Comparison of ENCODE assay signal across 9 cellular contexts in genomic region chr12:76144253-76144564, GRCh38. TPM values are rescaled to one million over a fixed set of nuclear protein-coding genes. Genes with fewer than 3 reads are reported as not detected.
DNase-seq lines count a peak whose midpoint lies in the region; ATAC-seq, FAIRE-seq and TF ChIP-seq lines count a peak whose summit lies in the region.
"Had no signal": no experiment of that assay in that cellular context is flagged by ENCODE, and none has a peak within 500 bp of the region (broad histone marks: within the 10 kb centered on the region; RNA-seq: fewer than 3 reads in every experiment).

No MANE protein-coding gene starts in this region.

- H3K27ac Mint-ChIP-seq in activated CD8-positive, alpha-beta memory T cell treated with anti-CD3 and anti-CD28 coated beads, Interleukin-2, amount 10 ng/mL, durations not matched to agents 7 days and 5 days = no peak overlapping the region
- peak overlapping the region; percentile 54 for H3K27ac Mint-ChIP-seq in stimulated activated effector memory CD8-positive, alpha-beta T cell treated with anti-CD3 and anti-CD28 coated beads, Interleukin-12 subunit alpha, Interleukin-12 subunit beta, amount 100 ng/mL, for 72 hours
- no peak overlapping the region for H3K27ac Mint-ChIP-seq in GM23338
- H3K27ac Mint-ChIP-seq: dendritic cell treated with granulocyte-macrophage colony-stimulating factor and Interleukin-4, amounts not matched to agents 40 ng/mL and 50 ng/mL, for 4 days had no signal

- POLR2A ChIA-PET in endothelial cell of umbilical vein (lab: Charles Lee) = no interaction called here

- no peaks in the 10 kb centered on the region for H3K9me3 Mint-ChIP-seq in activated CD8-positive, alpha-beta memory T cell treated with anti-CD3 and anti-CD28 coated beads, Interleukin-2, amount 10 ng/mL, durations not matched to agents 7 days and 5 days (ENCODE audit: low read depth)
- H3K9me3 Mint-ChIP-seq in stimulated activated effector memory CD8-positive, alpha-beta T cell treated with anti-CD3 and anti-CD28 coated beads, Interleukin-12 subunit alpha, Interleukin-12 subunit beta, amount 100 ng/mL, for 72 hours = no peaks in the 10 kb centered on the region
- no peaks in the 10 kb centered on the region for H3K9me3 Mint-ChIP-seq in GM23338
- H3K9me3 Mint-ChIP-seq: dendritic cell treated with granulocyte-macrophage colony-stimulating factor and Interleukin-4, amounts not matched to agents 40 ng/mL and 50 ng/mL, for 4 days had no signal

- H3K27me3 Mint-ChIP-seq in activated CD8-positive, alpha-beta memory T cell treated with anti-CD3 and anti-CD28 coated beads, Interleukin-2, amount 10 ng/mL, durations not matched to agents 7 days and 5 days = peaks cover 1% of the 10 kb centered on the region
- no peaks in the 10 kb centered on the region for H3K27me3 Mint-ChIP-seq in GM23338 (ENCODE audit: insufficient read depth, low read depth, poor library complexity)
- H3K27me3 Mint-ChIP-seq: dendritic cell treated with granulocyte-macrophage colony-stimulating factor and Interleukin-4, amounts not matched to agents 40 ng/mL and 50 ng/mL, for 4 days had no signal

- no peak for DNase-seq in activated CD8-positive, alpha-beta memory T cell treated with anti-CD3 and anti-CD28 coated beads, Interleukin-2, amount 10 ng/mL, durations not matched to agents 7 days and 5 days
- no peak for DNase-seq in activated CD8-positive, alpha-beta memory T cell treated with anti-CD3 and anti-CD28 coated beads for 24 hours
- DNase-seq in RPMI7951 (ENCODE audit: low read depth) (peak; percentile 36), endothelial cell of umbilical vein (ENCODE audit: low read depth, low spot score) (peak; percentile 76), islet precursor cell (no peak), OCI-M2 (lab: John Stamatoyannopoulos, UW; ENCODE audit: unreplicated experiment) (no peak), GM23338 (ENCODE audit: low spot score) (no peak)
- no peak for DNase-seq in stimulated activated effector memory CD8-positive, alpha-beta T cell treated with anti-CD3 and anti-CD28 coated beads, Interleukin-12 subunit alpha, Interleukin-12 subunit beta, amount 100 ng/mL, for 72 hours (ENCODE audit: low spot score in 2 of 2)

- no peak for TF ChIP-seq POLR2A in endothelial cell of umbilical vein (IDR thresholded peaks at IDR 0.05; ENCODE audit: low read depth, low read length)

- H3K4me3 ChIP-seq in endothelial cell of umbilical vein (replicated peaks in 1 of 3; ENCODE audit: insufficient read depth in 1 of 3, low read depth in 1 of 3, low read length in 3 of 3) (no peak overlapping the region), GM23338 (no peak overlapping the region)

- dilution Hi-C loops in endothelial cell of umbilical vein (cut with MboI; ENCODE audit: extremely low pct_ligation_motif_present, low sequenced_read_pairs) = no loop called here

- H3K27me3 ChIP-seq in endothelial cell of umbilical vein (ENCODE audit: control insufficient read depth in 2 of 2, insufficient read depth in 2 of 2, low read length in 2 of 2) (no peaks in the 10 kb centered on the region), GM23338 (ENCODE audit: insufficient read depth) (no peaks in the 10 kb centered on the region)

- CTCF ChIA-PET in activated CD8-positive, alpha-beta memory T cell treated with anti-CD3 and anti-CD28 coated beads, Interleukin-2, amount 10 ng/mL, durations not matched to agents 7 days and 5 days (lab: Charles Lee) = interaction anchor here (0.6 to 2.3 kb wide), 4 partner anchors 12 to 458 kb away, joined by 3 to 11 read pairs (median 3); no protein-coding TSS in a partner anchor
- CTCF ChIA-PET in endothelial cell of umbilical vein (lab: Charles Lee) = interaction anchor here (0.8 to 1.6 kb wide), 3 partner anchors 10 to 14 kb away, joined by 3 to 7 read pairs (median 4); no protein-coding TSS in a partner anchor

- H3K79me2 ChIP-seq in endothelial cell of umbilical vein (ENCODE audit: control insufficient read depth, insufficient read depth, low read length) (no peaks in the 10 kb centered on the region), GM23338 (replicated peaks; ENCODE audit: insufficient read depth) (no peaks in the 10 kb centered on the region)

- peaks cover 1% of the 10 kb centered on the region for H3K36me3 Mint-ChIP-seq in activated CD8-positive, alpha-beta memory T cell treated with anti-CD3 and anti-CD28 coated beads, Interleukin-2, amount 10 ng/mL, durations not matched to agents 7 days and 5 days
- no peaks in the 10 kb centered on the region for H3K36me3 Mint-ChIP-seq in stimulated activated effector memory CD8-positive, alpha-beta T cell treated with anti-CD3 and anti-CD28 coated beads, Interleukin-12 subunit alpha, Interleukin-12 subunit beta, amount 100 ng/mL, for 72 hours
- H3K36me3 Mint-ChIP-seq in GM23338 (ENCODE audit: low read depth) = no peaks in the 10 kb centered on the region

- peaks cover 19% of the 10 kb centered on the region for H3K4me1 Mint-ChIP-seq in activated CD8-positive, alpha-beta memory T cell treated with anti-CD3 and anti-CD28 coated beads, Interleukin-2, amount 10 ng/mL, durations not matched to agents 7 days and 5 days
- H3K4me1 Mint-ChIP-seq in stimulated activated effector memory CD8-positive, alpha-beta T cell treated with anti-CD3 and anti-CD28 coated beads, Interleukin-12 subunit alpha, Interleukin-12 subunit beta, amount 100 ng/mL, for 72 hours = peaks cover 17% of the 10 kb centered on the region
- 0 out of 3 replicates have a peak, but pooled peaks cover under 1% of the 10 kb centered on the region for H3K4me1 Mint-ChIP-seq in GM23338

- no peaks in the 10 kb centered on the region for H3K9me1 ChIP-seq in endothelial cell of umbilical vein (replicated peaks; ENCODE audit: control insufficient read depth, extremely low read depth, insufficient read depth, low read length)

- TF ChIP-seq CTCF in endothelial cell of umbilical vein (IDR thresholded peaks at IDR 0.05; ENCODE audit: extremely low read depth in 1 of 2, insufficient read depth in 1 of 2, low read depth in 1 of 2, low read length in 2 of 2) (no peak), GM23338 (conservative IDR thresholded peaks at IDR 0.05; ENCODE audit: low read depth in 2 of 2) (no peak)

- H2AFZ ChIP-seq in endothelial cell of umbilical vein (ENCODE audit: low read depth, low read length) = peak overlapping the region; percentile 58
- H2AFZ ChIP-seq in GM23338 = no peak overlapping the region

- BruUV-seq in endothelial cell of umbilical vein (replicated peaks; lab: Mats Ljungman, UMichigan) = no TSS peak

- H4K20me1 ChIP-seq in endothelial cell of umbilical vein (replicated peaks; ENCODE audit: control insufficient read depth, extremely low read depth, insufficient read depth, low read length) (no peaks in the 10 kb centered on the region), GM23338 (replicated peaks; ENCODE audit: insufficient read depth) (no peaks in the 10 kb centered on the region)

- H3K9ac ChIP-seq in endothelial cell of umbilical vein (replicated peaks; ENCODE audit: extremely low read depth, insufficient read depth, low read length) = no peak overlapping the region

- no peaks in the 10 kb centered on the region for H3K36me3 ChIP-seq in endothelial cell of umbilical vein (ENCODE audit: control insufficient read depth in 2 of 2, extremely low read depth in 1 of 2, insufficient read depth in 2 of 2, low read length in 2 of 2)
- no peaks in the 10 kb centered on the region for H3K36me3 ChIP-seq in GM23338 (ENCODE audit: insufficient read depth)

- intact Hi-C loops in endothelial cell of umbilical vein (cut with micrococcal nuclease) = no loop called here

- H3K4me3 Mint-ChIP-seq in activated CD8-positive, alpha-beta memory T cell treated with anti-CD3 and anti-CD28 coated beads, Interleukin-2, amount 10 ng/mL, durations not matched to agents 7 days and 5 days = no peak overlapping the region
- H3K4me3 Mint-ChIP-seq in stimulated activated effector memory CD8-positive, alpha-beta T cell treated with anti-CD3 and anti-CD28 coated beads, Interleukin-12 subunit alpha, Interleukin-12 subunit beta, amount 100 ng/mL, for 72 hours = no peak overlapping the region
- no peak overlapping the region for H3K4me3 Mint-ChIP-seq in GM23338
- H3K4me3 Mint-ChIP-seq: dendritic cell treated with granulocyte-macrophage colony-stimulating factor and Interleukin-4, amounts not matched to agents 40 ng/mL and 50 ng/mL, for 4 days had no signal

- no peak overlapping the region for H3K27ac ChIP-seq in endothelial cell of umbilical vein (ENCODE audit: insufficient read depth, low read depth, low read length)
- no peak overlapping the region for H3K27ac ChIP-seq in GM23338 (ENCODE audit: low read depth)

- H3K9me3 ChIP-seq in endothelial cell of umbilical vein (replicated peaks; ENCODE audit: control insufficient read depth, insufficient read depth, low read length) = no peaks in the 10 kb centered on the region

- no peaks in the 10 kb centered on the region for H3F3A ChIP-seq in GM23338 (replicated peaks; ENCODE audit: low read depth)

- H3K4me1 ChIP-seq in endothelial cell of umbilical vein (ENCODE audit: control insufficient read depth, extremely low read depth, insufficient read depth, low read length) (no peaks in the 10 kb centered on the region), GM23338 (ENCODE audit: insufficient read depth) (no peaks in the 10 kb centered on the region)

- peak; percentile 30 for ATAC-seq in activated CD8-positive, alpha-beta memory T cell treated with anti-CD3 and anti-CD28 coated beads, Interleukin-2, amount 10 ng/mL, durations not matched to agents 7 days and 5 days
- ATAC-seq in stimulated activated effector memory CD8-positive, alpha-beta T cell treated with anti-CD3 and anti-CD28 coated beads, Interleukin-12 subunit alpha, Interleukin-12 subunit beta, amount 100 ng/mL, for 72 hours = peak; percentile 50
- ATAC-seq in GM23338 = no peak

- peak; percentile 56 for FAIRE-seq in endothelial cell of umbilical vein (lab: Jason Lieb, UNC)

- H3K4me2 ChIP-seq in endothelial cell of umbilical vein (ENCODE audit: insufficient read depth, low read length) (no peak overlapping the region), GM23338 (no peak overlapping the region)

- H3K9me2 ChIP-seq in GM23338 (ENCODE audit: insufficient read depth) = no peaks in the 10 kb centered on the region

RNA-seq across cellular contexts. Expression of gene NAP1L1, which starts 59.7 kb away (rescaled TPM):
- total RNA-seq in activated CD8-positive, alpha-beta memory T cell treated with anti-CD3 and anti-CD28 coated beads, Interleukin-2, amount 10 ng/mL, durations not matched to agents 7 days and 5 days = 100 to 1,000 TPM; 434 to 655 TPM
- total RNA-seq in RPMI7951 (2014; rRNA removed; shearing (Covaris generic)) = 188 and 221 TPM in 2 replicates
- 649 and 665 TPM in 2 replicates for total RNA-seq in endothelial cell of umbilical vein
- polyA plus RNA-seq in endothelial cell of umbilical vein (78.8 and 127 TPM in 2 replicates), GM23338 (2016; fragmentation: Nextera tagmentation; extraction: Ambion mirVana) (996 and 999 TPM in 2 replicates)
- polyA plus RNA-seq in endothelial cell of umbilical vein (2011; cell fraction: cytosol; rRNA removed) = 340 and 349 TPM in 2 replicates
- 222 and 301 TPM in 2 replicates for polyA plus RNA-seq in endothelial cell of umbilical vein (2011; cell fraction: nucleus; rRNA removed)
- 819 and 954 TPM in 2 replicates for polyA plus RNA-seq in endothelial cell of umbilical vein (2012)
- 109 and 130 TPM in 2 replicates for polyA minus RNA-seq in endothelial cell of umbilical vein
- 305 TPM for polyA minus RNA-seq in endothelial cell of umbilical vein (2011; cell fraction: cytosol; rRNA and poly(A)+ RNA removed)
- 196 and 279 TPM in 2 replicates for polyA minus RNA-seq in endothelial cell of umbilical vein (2011; cell fraction: nucleus; rRNA and poly(A)+ RNA removed)
- total RNA-seq in GM23338 (2014; rRNA removed; shearing (Covaris generic)) = 658 and 693 TPM in 2 replicates

Comparison
In these comparisons a context has a peak if more than half of its experiments do, and no peak if none do; other contexts are left out.
1. DNase-seq: peak in RPMI7951 (single experiment) and endothelial cell of umbilical vein (single experiment); none in activated CD8-positive, alpha-beta memory T cell treated with anti-CD3 and anti-CD28 coated beads, Interleukin-2, amount 10 ng/mL, durations not matched to agents 7 days and 5 days (single experiment), activated CD8-positive, alpha-beta memory T cell treated with anti-CD3 and anti-CD28 coated beads for 24 hours (single experiment), stimulated activated effector memory CD8-positive, alpha-beta T cell treated with anti-CD3 and anti-CD28 coated beads, Interleukin-12 subunit alpha, Interleukin-12 subunit beta, amount 100 ng/mL, for 72 hours (0 of 2), islet precursor cell (single experiment), OCI-M2 (single experiment) and GM23338 (single experiment).